ENCODE assay signal across 17 cellular contexts in the genomic region with DNA sequence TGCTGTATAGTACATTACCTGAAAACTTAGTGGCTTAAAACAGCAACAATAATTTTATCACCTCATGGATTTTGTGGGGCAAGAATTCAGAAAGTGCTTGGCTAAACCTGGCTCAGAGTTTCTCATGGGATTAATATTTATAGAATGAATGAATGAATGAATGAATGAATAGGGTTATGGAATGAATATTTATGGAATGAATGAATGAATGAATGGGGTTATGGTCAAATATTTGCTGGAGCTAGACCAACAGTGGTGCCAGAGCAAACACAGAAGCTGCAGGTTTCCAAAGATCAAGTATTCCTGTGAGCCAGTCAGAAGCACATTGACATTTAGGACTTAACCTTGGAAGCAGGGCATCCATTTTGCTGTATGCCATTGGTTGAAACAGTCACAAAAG. TPM values are rescaled to one million over a fixed set of nuclear protein-coding genes. Genes with fewer than 3 reads are reported as not detected.
DNase-seq lines count a peak whose midpoint lies in the region; ATAC-seq and TF ChIP-seq lines count a peak whose summit lies in the region.
"Had no signal": no experiment of that assay in that cellular context is flagged by ENCODE, and none has a peak within 500 bp of the region (broad histone marks: within the 10 kb centered on the region; RNA-seq: fewer than 3 reads in every experiment).

No MANE protein-coding gene starts in this region.

- TF ChIP-seq CTCF in liver (IDR thresholded peaks at IDR 0.05; ENCODE audit: low read depth, low read length, missing input control) (no peak), endothelial cell (IDR thresholded peaks at IDR 0.05; ENCODE audit: unreplicated experiment) (no peak)

- H3K27me3 ChIP-seq in liver (ENCODE audit: control insufficient read depth in 4 of 4, insufficient read depth in 4 of 4, low read length in 3 of 4), result no peaks in the 10 kb centered on the region
- H3K27me3 ChIP-seq in trophoblast cell (ENCODE audit: insufficient read depth, low read length), result no peaks in the 10 kb centered on the region
- H3K27me3 ChIP-seq: BLaER1 treated with 17β-estradiol and CSF1 and Interleukin-3, amounts not matched to agents 10 nM and 100 nM had no signal

- H3K9ac ChIP-seq in liver (ENCODE audit: low read depth in 1 of 2, low read length in 2 of 2), result no peak overlapping the region
- H3K9ac ChIP-seq in trophoblast cell (ENCODE audit: low read length), result peak overlapping the region; percentile 4
- H3K9ac ChIP-seq: BLaER1 treated with 17β-estradiol and CSF1 and Interleukin-3, amounts not matched to agents 10 nM and 100 nM had no signal

- H2AFZ ChIP-seq in trophoblast cell (ENCODE audit: insufficient read depth, low read length, poor library complexity), result no peak overlapping the region

- no peak overlapping the region for H3K27ac Mint-ChIP-seq in endothelial cell (ENCODE audit: unreplicated experiment)
- H3K27ac Mint-ChIP-seq: CD4-positive, alpha-beta T cell; CD8-positive, alpha-beta T cell had no signal

- H3K9me3 Mint-ChIP-seq in endothelial cell (ENCODE audit: unreplicated experiment), result no peaks in the 10 kb centered on the region
- H3K9me3 Mint-ChIP-seq: CD4-positive, alpha-beta T cell; CD8-positive, alpha-beta T cell had no signal

- H3K79me2 ChIP-seq in trophoblast cell (ENCODE audit: control insufficient read depth, insufficient read depth, low read length, poor library complexity), result no peaks in the 10 kb centered on the region

- no peak overlapping the region for H3K27ac ChIP-seq in liver (ENCODE audit: low read depth in 1 of 2, low read length in 2 of 2)
- no peak overlapping the region for H3K27ac ChIP-seq in trophoblast cell (ENCODE audit: low read depth, low read length)
- H3K27ac ChIP-seq: 22Rv1; A549; BLaER1 treated with 17β-estradiol and CSF1 and Interleukin-3, amounts not matched to agents 10 nM and 100 nM; C4-2B had no signal

- H3K79me1 ChIP-seq in trophoblast cell (ENCODE audit: low read length), result no peaks in the 10 kb centered on the region

- no peaks in the 10 kb centered on the region for H3K4me1 Mint-ChIP-seq in endothelial cell (ENCODE audit: unreplicated experiment)

- no peak overlapping the region for H2BK12ac ChIP-seq in trophoblast cell (ENCODE audit: low read length)

- H3K4me3 Mint-ChIP-seq in endothelial cell (ENCODE audit: unreplicated experiment), result no peak overlapping the region
- H3K4me3 Mint-ChIP-seq: CD4-positive, alpha-beta T cell; CD8-positive, alpha-beta T cell had no signal

- no peak overlapping the region for H3K23ac ChIP-seq in trophoblast cell (ENCODE audit: low read length)

- H4K12ac ChIP-seq in trophoblast cell (ENCODE audit: low read depth, low read length), result no peak overlapping the region

- H3K36me3 ChIP-seq in liver (ENCODE audit: control insufficient read depth in 4 of 4, insufficient read depth in 3 of 4, low read depth in 1 of 4, low read length in 3 of 4) (no peaks in the 10 kb centered on the region), trophoblast cell (ENCODE audit: control insufficient read depth in 1 of 2, insufficient read depth in 2 of 2, low read length in 2 of 2) (no peaks in the 10 kb centered on the region)
- H3K36me3 ChIP-seq: BLaER1 treated with 17β-estradiol and CSF1 and Interleukin-3, amounts not matched to agents 10 nM and 100 nM had no signal

- no peaks in the 10 kb centered on the region for H3K27me3 Mint-ChIP-seq in endothelial cell (ENCODE audit: unreplicated experiment)
- H3K27me3 Mint-ChIP-seq: CD4-positive, alpha-beta T cell had no signal

- no peak overlapping the region for H3K4ac ChIP-seq in trophoblast cell (ENCODE audit: low read depth, low read length)

- no peaks in the 10 kb centered on the region for H3K36me3 Mint-ChIP-seq in endothelial cell (ENCODE audit: low read depth, unreplicated experiment)
- H3K36me3 Mint-ChIP-seq: CD8-positive, alpha-beta T cell had no signal

- TF ChIP-seq RAD21 in liver (IDR thresholded peaks at IDR 0.05), result no peak

- no peak overlapping the region for H2BK120ac ChIP-seq in trophoblast cell (ENCODE audit: insufficient read depth, low read length, poor library complexity)

- H2BK5ac ChIP-seq in trophoblast cell (ENCODE audit: low read depth, low read length, poor library complexity), result no peak overlapping the region

- H3K4me1 ChIP-seq in liver (ENCODE audit: control insufficient read depth in 4 of 4, insufficient read depth in 4 of 4, low read length in 3 of 4) (peaks cover 10 to 29% (median 11%) of the 10 kb centered on the region in 4 donors), trophoblast cell (ENCODE audit: control insufficient read depth in 1 of 2, insufficient read depth in 2 of 2, low read length in 2 of 2) (no peaks in the 10 kb centered on the region)
- H3K4me1 ChIP-seq: A549; BLaER1 treated with 17β-estradiol and CSF1 and Interleukin-3, amounts not matched to agents 10 nM and 100 nM had no signal

- peak; percentile 49 for ATAC-seq in left lobe of liver
- ATAC-seq: A549; CD8-positive, alpha-beta T cell had no signal

- H3K4me2 ChIP-seq in trophoblast cell (ENCODE audit: low read length), result no peak overlapping the region
- H3K4me2 ChIP-seq: A549; BLaER1 treated with 17β-estradiol and CSF1 and Interleukin-3, amounts not matched to agents 10 nM and 100 nM had no signal

- H3K14ac ChIP-seq in trophoblast cell (ENCODE audit: low read length), result no peak overlapping the region

- no peak overlapping the region for H4K8ac ChIP-seq in trophoblast cell (ENCODE audit: low read depth, low read length)

- DNase-seq in left lobe of liver (ENCODE audit: low spot score) (no peak), trophoblast cell (no peak), NCI-H2107 (lab: John Stamatoyannopoulos, UW) (no peak), endothelial cell (ENCODE audit: low spot score) (no peak)
- DNase-seq: Caco-2; Calu3; CD4-positive, alpha-beta T cell; CD8-positive, alpha-beta T cell; DMS79 treated with DMSO at 0.1 percent for 48 hours; GF-D8 had no signal

- H3K4me3 ChIP-seq in liver (ENCODE audit: low read depth in 1 of 3, low read length in 3 of 3) (no peak overlapping the region), trophoblast cell (ENCODE audit: low read depth, low read length) (no peak overlapping the region)
- H3K4me3 ChIP-seq: A549; BLaER1 treated with 17β-estradiol and CSF1 and Interleukin-3, amounts not matched to agents 10 nM and 100 nM had no signal

- H4K91ac ChIP-seq in trophoblast cell (ENCODE audit: low read depth, low read length), result no peak overlapping the region

- no peaks in the 10 kb centered on the region for H3K9me3 ChIP-seq in liver (ENCODE audit: control insufficient read depth in 4 of 4, low read length in 3 of 4)
- H3K9me3 ChIP-seq in trophoblast cell (ENCODE audit: insufficient read depth, low read depth, low read length), result no peaks in the 10 kb centered on the region
- H3K9me3 ChIP-seq: A549; BLaER1 treated with 17β-estradiol and CSF1 and Interleukin-3, amounts not matched to agents 10 nM and 100 nM; Caco-2 had no signal

- H2AK5ac ChIP-seq in trophoblast cell (ENCODE audit: low read length), result no peak overlapping the region

- H3K18ac ChIP-seq in trophoblast cell (ENCODE audit: low read length), result no peak overlapping the region

TF ChIP-seq in liver, 16 proteins besides CTCF, POLR2A, EP300 and RAD21:
- no peak for TF ChIP-seq HNF4G (IDR thresholded peaks at IDR 0.05)
- peak; percentile 15 to 40 for TF ChIP-seq RXRA (IDR thresholded peaks at IDR 0.05)
- TF ChIP-seq JUND (IDR thresholded peaks at IDR 0.05), result no peak
- peak; percentile 80 for TF ChIP-seq YY1 (IDR thresholded peaks at IDR 0.05)
- peak; percentile 24 to 36 for TF ChIP-seq HNF4A (conservative IDR thresholded peaks at IDR 0.05)

RNA-seq across cellular contexts. Expression of gene PLPPR1, which starts 35.7 kb away (rescaled TPM):
- total RNA-seq in left lobe of liver, result 1.2 TPM
- 10 to 100 TPM in 1 of 2 donors, 1 to 10 TPM in 1; 2.0 to 26.3 TPM for total RNA-seq in liver
- 1 to 10 TPM; 1.2 to 2.8 TPM for polyA plus RNA-seq in liver
- polyA plus RNA-seq in trophoblast cell (2013), result 0.03 and 0.04 TPM in 2 replicates
- total RNA-seq in endothelial cell (ENCODE audit: unreplicated experiment), result 0.15 TPM
- total RNA-seq: A172; Caco-2; Calu3; CD4-positive, alpha-beta T cell; CD8-positive, alpha-beta T cell had no signal
- polyA plus RNA-seq: BJ had no signal
